9 cellular contexts compared by ENCODE assay signal in genomic region chr14:63470877-63471565, GRCh38.
DNase-seq lines count a peak whose midpoint lies in the region; ATAC-seq and TF ChIP-seq lines count a peak whose summit lies in the region.
"Had no signal": no experiment of that assay in that cellular context is flagged by ENCODE, and none has a peak within 500 bp of the region (broad histone marks: within the 10 kb centered on the region; RNA-seq: fewer than 3 reads in every experiment).

No MANE protein-coding gene starts in this region.

- DNase-seq in GM12865 (ENCODE audit: low read depth) (peak; percentile 67), HS-27A (ENCODE audit: low read depth) (peak; percentile 36), amniotic stem cell (lab: John Stamatoyannopoulos, UW) (peak; percentile 34), natural killer cell (no peak), globus pallidus (ENCODE audit: low spot score) (no peak), medulla oblongata (ENCODE audit: extremely low spot score) (no peak), aorta (no peak)

- H3K36me3 ChIP-seq in aorta (ENCODE audit: control insufficient read depth in 1 of 2, insufficient read depth in 2 of 2, low read length in 1 of 2) = no peaks in the 10 kb centered on the region

- 51 to 57% methylated on average over 3 of the region's 3 CpGs for WGBS in aorta, 2 donors

- peaks cover 32 to 50% of the 10 kb centered on the region in 2 donors for H3K4me1 Mint-ChIP-seq in natural killer cell

- H3K36me3 Mint-ChIP-seq in natural killer cell = no peaks in the 10 kb centered on the region

- no peaks in the 10 kb centered on the region for H3K27me3 Mint-ChIP-seq in natural killer cell (ENCODE audit: low read depth in 2 of 2)

- TF ChIP-seq CTCF in GM12865 (IDR thresholded peaks at IDR 0.05; ENCODE audit: insufficient read depth, low read depth, low read length, missing control alignments) = no peak
- TF ChIP-seq CTCF in natural killer cell (IDR thresholded peaks at IDR 0.05) = no peak

- peak overlapping the region; percentile 73 to 85 for H3K27ac Mint-ChIP-seq in natural killer cell

- ATAC-seq in GM21529 (IDR thresholded peaks at IDR 0.05; ENCODE audit: unreplicated experiment) (peak; percentile 93), natural killer cell (peak; percentile 83 to 86 (median 83)), aorta (ENCODE audit: low FRiP score) (no peak)

- no peaks in the 10 kb centered on the region for H3K9me3 Mint-ChIP-seq in natural killer cell

- H3K27ac ChIP-seq in aorta (ENCODE audit: low read depth in 1 of 2, low read length in 2 of 2) = no peak overlapping the region
- H3K27ac ChIP-seq: parathyroid adenoma had no signal

- no peak overlapping the region; the same call in 1 of the 2 replicates for H3K4me3 ChIP-seq in GM12865 (ENCODE audit: low read depth, low read length)
- H3K4me3 ChIP-seq in aorta (ENCODE audit: low read length in 2 of 2) = no peak overlapping the region

- peaks cover 3 to 6% of the 10 kb centered on the region in 2 donors for H3K4me1 ChIP-seq in aorta (ENCODE audit: control insufficient read depth in 1 of 2, insufficient read depth in 2 of 2, low read length in 2 of 2)

- no peak overlapping the region for H3K4me3 Mint-ChIP-seq in natural killer cell

- no peaks in the 10 kb centered on the region for H3K9me3 ChIP-seq in aorta (ENCODE audit: control insufficient read depth, low read length)

- intact Hi-C loops in natural killer cell (cut with micrococcal nuclease) = loop anchor here (2.0 kb wide), 1 partner anchor 40 kb away; no protein-coding TSS in a partner anchor
- intact Hi-C loops in aorta (cut with DNase I) = no loop called here

- no peaks in the 10 kb centered on the region for H3K27me3 ChIP-seq in aorta (ENCODE audit: control insufficient read depth in 1 of 2, insufficient read depth in 2 of 2, low read length in 1 of 2)

Comparison
In these comparisons a context has a peak if more than half of its experiments do, and no peak if none do; other contexts are left out.
1. DNase-seq: peak in GM12865 (single experiment), HS-27A (single experiment) and amniotic stem cell (single experiment); none in natural killer cell (single experiment), globus pallidus (single experiment), medulla oblongata (single experiment) and aorta (0 of 2).